17 cellular contexts compared by ENCODE assay signal in genomic region chr4:102554988-102555387, GRCh38. TPM values are rescaled to one million over a fixed set of nuclear protein-coding genes. Genes with fewer than 3 reads are reported as not detected.
DNase-seq lines count a peak whose midpoint lies in the region; ATAC-seq and TF ChIP-seq lines count a peak whose summit lies in the region.
"Had no signal": no experiment of that assay in that cellular context is flagged by ENCODE, and none has a peak within 500 bp of the region (broad histone marks: within the 10 kb centered on the region; RNA-seq: fewer than 3 reads in every experiment).

No MANE protein-coding gene starts in this region.

- no peak overlapping the region for H2BK12ac ChIP-seq in mesenchymal stem cell (ENCODE audit: low read length in 2 of 2)

- H3K4me1 ChIP-seq in heart left ventricle: peaks cover 0 to 63% (median 28%) of the 10 kb centered on the region in 12 donors
- H3K4me1 ChIP-seq in mesenchymal stem cell (ENCODE audit: control insufficient read depth, insufficient read depth, low read depth, low read length): peaks cover 2% of the 10 kb centered on the region
- H3K4me1 ChIP-seq in Peyer's patch: peaks cover 0 to 5% (median 0%) of the 10 kb centered on the region in 4 donors

- no peak overlapping the region for H2AK5ac ChIP-seq in mesenchymal stem cell (ENCODE audit: low read length, severe bottlenecking)

- H3K4me2 ChIP-seq in mesenchymal stem cell (ENCODE audit: low read length, poor library complexity, severe bottlenecking): no peak overlapping the region

- H4K91ac ChIP-seq in mesenchymal stem cell (ENCODE audit: low read length): no peak overlapping the region

- H3K23ac ChIP-seq in mesenchymal stem cell (ENCODE audit: low read length in 2 of 2): no peak overlapping the region

- no peak overlapping the region for H2BK120ac ChIP-seq in mesenchymal stem cell (ENCODE audit: low read depth, low read length)

- no peak for DNase-seq in brain microvascular endothelial cell
- DNase-seq in heart left ventricle: no peak
- DNase-seq in mesenchymal stem cell: no peak
- DNase-seq in effector memory CD8-positive, alpha-beta T cell: no peak
- no peak for DNase-seq in NCI-H1930 (lab: John Stamatoyannopoulos, UW)
- no peak for DNase-seq in Peyer's patch
- DNase-seq in activated CD4-positive, alpha-beta T cell treated with anti-CD3 and anti-CD28 coated beads for 4 hours: no peak
- DNase-seq: AML-193, DMS79, NCI-H1092 treated with DMSO at 0.1 percent for 48 hours, NCI-H1694 treated with DMSO at 0.1 percent for 48 hours, NCI-H524, NCI-H82, PC-3 had no signal

- intact Hi-C loops in heart left ventricle (cut with DNase I): loop anchor here in 3 of 10 donors (5.0 to 10.0 kb wide), 2 partner anchors 50 to 53 kb away; partner anchors contain the start of gene NFKB1 (in 3 of the 3)

- no peak overlapping the region for H2AFZ ChIP-seq in mesenchymal stem cell (ENCODE audit: low read depth, low read length)

- H3K4me1 Mint-ChIP-seq in effector memory CD8-positive, alpha-beta T cell (ENCODE audit: low read depth in 2 of 2): peaks cover 25 to 41% of the 10 kb centered on the region in 2 donors

- H3K27me3 Mint-ChIP-seq in effector memory CD8-positive, alpha-beta T cell: no peaks in the 10 kb centered on the region

- H3K27ac ChIP-seq in brain microvascular endothelial cell (peak overlapping the region; percentile 15), heart left ventricle (peak overlapping the region in 3 of 12 donors; percentile 3 to 36 (median 25)), mesenchymal stem cell (ENCODE audit: low read length, poor library complexity, severe bottlenecking) (no peak overlapping the region), Peyer's patch (no peak overlapping the region)
- H3K27ac ChIP-seq: C4-2B, RWPE1 had no signal

- no peak overlapping the region for H3K14ac ChIP-seq in mesenchymal stem cell (ENCODE audit: low read length in 2 of 2)

- no peak overlapping the region for H3K18ac ChIP-seq in mesenchymal stem cell (ENCODE audit: low read depth in 1 of 2, low read length in 2 of 2)

- no peak overlapping the region for H2BK5ac ChIP-seq in mesenchymal stem cell (ENCODE audit: low read depth, low read length, poor library complexity, severe bottlenecking)

- TF ChIP-seq POLR2A in heart left ventricle (IDR thresholded peaks at IDR 0.05) (no peak), Peyer's patch (IDR thresholded peaks at IDR 0.05) (no peak)

- H2BK15ac ChIP-seq in mesenchymal stem cell (ENCODE audit: low read depth, poor library complexity, severe bottlenecking): no peak overlapping the region

- peaks cover 29% of the 10 kb centered on the region for H3K79me1 ChIP-seq in mesenchymal stem cell (replicated peaks; ENCODE audit: low read length, poor library complexity, severe bottlenecking)

- TF ChIP-seq CTCF in brain microvascular endothelial cell (IDR thresholded peaks at IDR 0.05; ENCODE audit: low read depth, low read length, missing control alignments): no peak
- TF ChIP-seq CTCF in heart left ventricle (IDR thresholded peaks at IDR 0.05): no peak
- TF ChIP-seq CTCF in Peyer's patch (IDR thresholded peaks at IDR 0.05): no peak

- H3K27me3 ChIP-seq in brain microvascular endothelial cell (replicated peaks) (no peaks in the 10 kb centered on the region), heart left ventricle (no peaks in the 10 kb centered on the region), mesenchymal stem cell (ENCODE audit: control insufficient read depth in 1 of 2, insufficient read depth in 1 of 2, low read length in 2 of 2) (no peaks in the 10 kb centered on the region), Peyer's patch (no peaks in the 10 kb centered on the region)

- H3K4me3 ChIP-seq in brain microvascular endothelial cell (ENCODE audit: low read depth, low read length) (no peak overlapping the region), heart left ventricle (no peak overlapping the region), mesenchymal stem cell (ENCODE audit: insufficient read depth in 1 of 2, low read depth in 1 of 2, low read length in 2 of 2) (no peak overlapping the region), Peyer's patch (no peak overlapping the region)
- H3K4me3 ChIP-seq: K562 had no signal

- no peak overlapping the region for H3K4me3 Mint-ChIP-seq in effector memory CD8-positive, alpha-beta T cell

- no peak overlapping the region for H4K8ac ChIP-seq in mesenchymal stem cell (ENCODE audit: low read length)

- peaks cover 22% of the 10 kb centered on the region for H3K36me3 Mint-ChIP-seq in effector memory CD8-positive, alpha-beta T cell (ENCODE audit: insufficient read depth)

- peak overlapping the region; percentile 19 for H3K9ac ChIP-seq in mesenchymal stem cell (ENCODE audit: low read length)

- H3K27ac Mint-ChIP-seq in effector memory CD8-positive, alpha-beta T cell: no peak overlapping the region

- in situ Hi-C loops in brain microvascular endothelial cell (cut with HindIII; ENCODE audit: low pct_ligation_motif_present, low sequenced_read_pairs): no loop called here

- no peak overlapping the region for H3K4ac ChIP-seq in mesenchymal stem cell (ENCODE audit: low read depth in 1 of 2, low read length in 2 of 2)

- ATAC-seq in heart left ventricle: peak; percentile 30 to 75 (median 54)
- ATAC-seq in effector memory CD8-positive, alpha-beta T cell (replicated peaks): no peak
- ATAC-seq: K562, PC-3 had no signal

- H3K36me3 ChIP-seq in brain microvascular endothelial cell (replicated peaks) (no peaks in the 10 kb centered on the region), heart left ventricle (peaks cover 0 to 5% (median 0%) of the 10 kb centered on the region in 9 donors), mesenchymal stem cell (ENCODE audit: control insufficient read depth in 1 of 2, insufficient read depth in 2 of 2, low read depth in 1 of 2, low read length in 2 of 2) (peaks cover 3 to 18% of the 10 kb centered on the region in 2 experiments), Peyer's patch (no peaks in the 10 kb centered on the region)

- no peaks in the 10 kb centered on the region for H3K9me3 Mint-ChIP-seq in effector memory CD8-positive, alpha-beta T cell

- no peaks in the 10 kb centered on the region for H3K9me3 ChIP-seq in heart left ventricle
- no peaks in the 10 kb centered on the region for H3K9me3 ChIP-seq in mesenchymal stem cell (ENCODE audit: control insufficient read depth, low read length)
- H3K9me3 ChIP-seq in Peyer's patch: no peaks in the 10 kb centered on the region

RNA-seq across cellular contexts. Expression of gene NFKB1, which starts 53.8 kb away (rescaled TPM):
- 10 to 100 TPM; 15.9 to 34.1 (median 19.9) TPM for total RNA-seq in heart left ventricle
- polyA plus RNA-seq in heart left ventricle: 10 to 100 TPM in 1 of 2 donors, 1 to 10 TPM in 1; 4.8 to 11.4 TPM
- 15.1 TPM for polyA plus RNA-seq in mesenchymal stem cell (2013, experiment 1 of 2)
- 15.8 TPM for polyA plus RNA-seq in mesenchymal stem cell (2013, experiment 2 of 2)
- 10 to 100 TPM; 20.7 to 58.6 (median 24.5) TPM for total RNA-seq in Peyer's patch
